In the genomic region with DNA sequence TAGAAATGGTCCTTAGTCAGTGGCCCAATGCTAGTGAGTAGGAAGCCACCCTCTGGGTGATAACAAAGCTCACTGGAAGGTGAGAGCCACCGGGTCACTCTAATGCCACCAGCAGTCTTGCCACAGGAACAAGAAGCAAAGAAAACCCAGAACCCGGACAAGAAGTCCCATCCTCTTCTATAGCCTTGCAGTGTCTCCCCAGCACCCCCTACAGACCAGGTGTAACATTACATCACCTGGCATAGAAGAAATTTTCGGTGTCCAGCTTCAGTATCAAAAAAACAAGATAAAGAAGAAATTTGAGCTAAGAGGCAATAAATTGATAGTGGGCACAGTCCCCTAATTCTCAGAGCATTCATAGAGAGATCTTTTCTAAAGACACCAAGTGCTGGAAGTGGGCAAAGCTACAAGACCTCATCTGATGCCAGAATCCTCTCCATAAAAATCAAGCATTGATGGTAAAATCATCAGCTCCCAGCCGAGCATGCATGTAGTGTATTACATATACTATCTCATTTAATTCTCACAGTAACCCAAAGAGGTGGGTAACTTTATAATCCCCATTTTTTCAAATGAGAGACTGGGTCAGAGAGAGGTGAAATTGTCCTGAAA, we compare ENCODE assay signal across 9 cellular contexts.
DNase-seq lines count a peak whose midpoint lies in the region; ATAC-seq and TF ChIP-seq lines count a peak whose summit lies in the region.
"Had no signal": no experiment of that assay in that cellular context is flagged by ENCODE, and none has a peak within 500 bp of the region (broad histone marks: within the 10 kb centered on the region; RNA-seq: fewer than 3 reads in every experiment).

No MANE protein-coding gene starts in this region.

- TF ChIP-seq CTCF in DND-41 (IDR thresholded peaks at IDR 0.05; ENCODE audit: borderline replicate concordance, extremely low read depth, low read length, poor library complexity, severe bottlenecking) = peak; percentile 67

- no peaks in the 10 kb centered on the region for H3K9me3 ChIP-seq in DND-41 (ENCODE audit: insufficient read depth, low read length, severe bottlenecking)

- no peaks in the 10 kb centered on the region for H3K36me3 ChIP-seq in DND-41 (ENCODE audit: insufficient read depth, low read length)

- DNase-seq in DND-41 = no peak
- DNase-seq in GM19240 (ENCODE audit: insufficient read length, low spot score) = peak; percentile 29
- peak; percentile 3 to 26 for DNase-seq in activated CD4-positive, alpha-beta T cell treated with anti-CD3 and anti-CD28 coated beads, Interleukin-2, amount 50 U/mL, for 48 hours
- DNase-seq in kidney tubule cell (ENCODE audit: low spot score) = peak; percentile 18
- DNase-seq in NCI-H2227 (lab: John Stamatoyannopoulos, UW; ENCODE audit: unreplicated experiment) = no peak
- no peak for DNase-seq in DMS79 treated with DMSO at 0.1 percent for 48 hours (lab: John Stamatoyannopoulos, UW)

- ATAC-seq in DND-41 (ENCODE audit: insufficient read depth, low read depth) (no peak), GM18861 (IDR thresholded peaks at IDR 0.05; ENCODE audit: unreplicated experiment) (no peak), GM18520 (IDR thresholded peaks at IDR 0.05; ENCODE audit: unreplicated experiment) (no peak)
- ATAC-seq: stimulated activated naive CD8-positive, alpha-beta T cell treated with anti-CD3 and anti-CD28 coated beads, Interleukin-15, amount 100 ng/mL, for 72 hours had no signal

- no peak overlapping the region for H3K9ac ChIP-seq in DND-41 (ENCODE audit: low read depth, low read length)

- H3K79me2 ChIP-seq in DND-41 (ENCODE audit: insufficient read depth, low read length) = no peaks in the 10 kb centered on the region

- H4K20me1 ChIP-seq in DND-41 (ENCODE audit: insufficient read depth, low read length) = no peaks in the 10 kb centered on the region

- H3K4me1 ChIP-seq in DND-41 (ENCODE audit: insufficient read depth, low read length) = no peaks in the 10 kb centered on the region

- H3K27ac ChIP-seq in DND-41 (ENCODE audit: low read length) = no peak overlapping the region

- no peak overlapping the region for H2AFZ ChIP-seq in DND-41 (ENCODE audit: low read depth, low read length)

- no peak overlapping the region for H3K4me3 ChIP-seq in DND-41 (ENCODE audit: low read depth in 1 of 2, low read length in 2 of 2)

- H3K4me2 ChIP-seq in DND-41 (ENCODE audit: insufficient read depth, low read length) = no peak overlapping the region

- no peaks in the 10 kb centered on the region for H3K27me3 ChIP-seq in DND-41 (ENCODE audit: insufficient read depth, low read length, poor library complexity)

Comparison
In these comparisons a context has a peak if more than half of its experiments do, and no peak if none do; other contexts are left out.
1. DNase-seq: peak in GM19240 (single experiment), activated CD4-positive, alpha-beta T cell treated with anti-CD3 and anti-CD28 coated beads, Interleukin-2, amount 50 U/mL, for 48 hours (2 of 2) and kidney tubule cell (single experiment); none in DND-41 (single experiment), NCI-H2227 (single experiment) and DMS79 treated with DMSO at 0.1 percent for 48 hours (single experiment).